In the genomic region with DNA sequence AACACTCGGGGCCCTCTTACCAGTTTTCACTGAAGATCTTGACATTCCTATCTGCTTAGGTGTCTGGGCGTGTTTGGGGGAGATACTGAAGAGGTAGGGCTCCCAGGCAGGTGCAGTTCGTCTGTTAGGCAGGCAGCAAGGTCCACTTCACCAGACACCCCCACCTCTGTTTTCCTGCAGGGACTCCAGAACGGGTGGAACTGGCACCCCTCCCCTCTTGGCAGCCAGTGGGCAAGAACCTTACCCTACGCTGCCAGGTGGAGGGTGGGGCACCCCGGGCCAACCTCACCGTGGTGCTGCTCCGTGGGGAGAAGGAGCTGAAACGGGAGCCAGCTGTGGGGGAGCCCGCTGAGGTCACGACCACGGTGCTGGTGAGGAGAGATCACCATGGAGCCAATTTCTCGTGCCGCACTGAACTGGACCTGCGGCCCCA, we compare ENCODE assay signal across 15 cellular contexts. TPM values are rescaled to one million over a fixed set of nuclear protein-coding genes. Genes with fewer than 3 reads are reported as not detected.
"Had no signal": no experiment of that assay in that cellular context is flagged by ENCODE, and none has a peak within 500 bp of the region (broad histone marks: within the 10 kb centered on the region; RNA-seq: fewer than 3 reads in every experiment).

No MANE protein-coding gene starts in this region.

- H3K9me3 ChIP-seq: adrenal gland, spleen had no signal

- H3K27ac Mint-ChIP-seq: memory B cell; natural killer cell treated with Interleukin-12 subunit alpha and Interleukin-12 subunit beta and Interleukin-15 and Interleukin-18, amount 100 ng/mL, for 72 hours had no signal

- DNase-seq: activated naive CD4-positive, alpha-beta T cell treated with anti-CD3 and anti-CD28 coated beads, Interleukin-2, amount 50 U/mL, for 16 hours; adrenal gland; central memory CD4-positive, alpha-beta T cell; effector CD8-positive, alpha-beta T cell; hypothalamus; left cardiac atrium; spleen; stimulated activated CD4-positive, alpha-beta T cell treated with anti-CD3 and anti-CD28 coated beads, Interleukin-1b, Interleukin-23, amount 100 ng/mL, for 48 hours; stimulated activated naive CD4-positive, alpha-beta T cell treated with Interleukin-2 at 50 U/mL for 16 hours; T-helper 2 cell had no signal

- H3K27ac ChIP-seq: adrenal gland, coronary artery had no signal

- ATAC-seq: left cardiac atrium; natural killer cell treated with Interleukin-12 subunit alpha and Interleukin-12 subunit beta and Interleukin-15 and Interleukin-18, amount 100 ng/mL, for 72 hours; sciatic nerve had no signal

- H3K9me3 Mint-ChIP-seq: memory B cell; natural killer cell treated with Interleukin-12 subunit alpha and Interleukin-12 subunit beta and Interleukin-15 and Interleukin-18, amount 100 ng/mL, for 72 hours had no signal

- H3K4me3 ChIP-seq: adrenal gland, coronary artery, spleen had no signal

- H3K4me3 Mint-ChIP-seq: memory B cell; natural killer cell treated with Interleukin-12 subunit alpha and Interleukin-12 subunit beta and Interleukin-15 and Interleukin-18, amount 100 ng/mL, for 72 hours had no signal

RNA-seq across cellular contexts. Expression of gene ICAM4, which starts 3.4 kb away (rescaled TPM):
- total RNA-seq: osteocyte, sciatic nerve had no signal
